23 cellular contexts compared by ENCODE assay signal in the genomic region with DNA sequence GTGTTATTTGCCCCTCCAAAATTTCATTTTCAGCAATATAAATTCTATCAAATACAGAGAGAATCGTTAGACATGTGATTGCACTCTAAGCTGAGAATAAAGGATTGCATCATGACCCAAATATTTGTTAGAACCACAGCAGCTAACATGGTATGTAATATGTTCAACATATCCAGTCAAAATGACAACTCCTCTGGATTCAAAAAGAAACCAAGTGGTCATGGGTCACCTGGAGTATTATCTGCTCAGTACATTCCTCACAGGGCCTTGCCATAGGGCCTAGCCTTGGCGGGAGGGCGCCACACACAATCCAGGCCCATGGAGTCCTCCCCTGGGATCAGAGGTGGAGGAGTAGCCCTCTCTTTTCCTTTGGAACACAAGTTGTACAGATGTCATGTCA.
DNase-seq lines count a peak whose midpoint lies in the region; ATAC-seq and TF ChIP-seq lines count a peak whose summit lies in the region.
"Had no signal": no experiment of that assay in that cellular context is flagged by ENCODE, and none has a peak within 500 bp of the region (broad histone marks: within the 10 kb centered on the region; RNA-seq: fewer than 3 reads in every experiment).

No MANE protein-coding gene starts in this region.

- no peak overlapping the region for H3K9ac ChIP-seq in IMR-90 (ENCODE audit: low read depth, low read length)

- H4K8ac ChIP-seq in IMR-90 (ENCODE audit: low read depth in 2 of 2, low read length in 2 of 2): no peak overlapping the region

- H3K4me3 ChIP-seq in AG04450 (ENCODE audit: low read depth, low read length) (no peak overlapping the region), IMR-90 (ENCODE audit: insufficient read depth, low read depth, low read length) (no peak overlapping the region), cardiac fibroblast (replicated peaks in 1 of 2; ENCODE audit: low read depth in 2 of 2, low read length in 2 of 2) (no peak overlapping the region), GM23338 (no peak overlapping the region)
- H3K4me3 ChIP-seq: cardiac muscle cell, lung, vagina had no signal

- POLR2A ChIA-PET in AG04450 (lab: Yijun Ruan, JAX) (interaction anchor here (0.6 kb wide), 1 partner anchor 14 kb away, joined by 14 read pairs; no protein-coding TSS in a partner anchor), IMR-90 (lab: Charles Lee; ENCODE audit: unreplicated experiment) (interaction anchor here (0.6 kb wide), 1 partner anchor 829 kb away, joined by 9 read pairs; no protein-coding TSS in a partner anchor)

- TF ChIP-seq RAD21 in IMR-90 (IDR thresholded peaks at IDR 0.05; ENCODE audit: low read length): no peak

- in situ Hi-C loops in IMR-90 (cut with MboI; ENCODE audit: low sequenced_read_pairs): no loop called here

- H2BK120ac ChIP-seq in IMR-90 (ENCODE audit: low read depth, low read length): no peak overlapping the region

- no peak overlapping the region for H2AK5ac ChIP-seq in IMR-90 (ENCODE audit: low read depth, low read length)

- dilution Hi-C loops in IMR-90 (cut with HindIII; ENCODE audit: low sequenced_read_pairs, unreplicated experiment): no loop called here

- H4K20me1 ChIP-seq in IMR-90 (ENCODE audit: insufficient read depth, low read length) (no peaks in the 10 kb centered on the region), GM23338 (replicated peaks; ENCODE audit: insufficient read depth) (no peaks in the 10 kb centered on the region)

- intact Hi-C loops in IMR-90 (cut with micrococcal nuclease): no loop called here

- H4K91ac ChIP-seq in IMR-90 (ENCODE audit: insufficient read depth, low read depth, low read length): no peak overlapping the region

- no TSS peak for BruUV-seq in IMR-90 (replicated peaks; lab: Mats Ljungman, UMichigan)

- peaks cover 26% of the 10 kb centered on the region for H3K9me3 Mint-ChIP-seq in GM23338

- DNase-seq in AG04450 (ENCODE audit: low read depth, low spot score): peak; percentile 24
- DNase-seq in IMR-90: peak; percentile 58
- peak; percentile 39 to 55 for DNase-seq in cardiac fibroblast (ENCODE audit: low read depth in 2 of 2)
- DNase-seq in iris pigment epithelial cell (ENCODE audit: low read depth): peak; percentile 87
- DNase-seq in GM23338 (ENCODE audit: low spot score): no peak
- no peak for DNase-seq in NCI-H524 treated with DMSO at 0.1 percent for 48 hours (lab: John Stamatoyannopoulos, UW)
- no peak for DNase-seq in DMS79 treated with DMSO at 0.1 percent for 48 hours (lab: John Stamatoyannopoulos, UW)
- no peak for DNase-seq in omental fat pad (ENCODE audit: low spot score)
- DNase-seq: activated naive CD4-positive, alpha-beta T cell treated with anti-CD3 and anti-CD28 coated beads for 36 hours; activated T-cell treated with anti-CD3 and anti-CD28 coated beads for 4 hours; CD8-positive, alpha-beta memory T cell; effector memory CD4-positive, alpha-beta T cell; KG1; naive thymus-derived CD4-positive, alpha-beta T cell; NCI-H146; NCI-H345; Right ventricle myocardium superior; stimulated activated CD4-positive, alpha-beta T cell treated with anti-CD3 and anti-CD28 coated beads, Interleukin-12 subunit alpha, Interleukin-12 subunit beta, amount 100 ng/mL, for 4 hours; stimulated activated naive CD8-positive, alpha-beta T cell treated with anti-CD3 and anti-CD28 coated beads, Interleukin-15, amount 100 ng/mL, for 72 hours had no signal

- H3K27me3 Mint-ChIP-seq in GM23338 (ENCODE audit: insufficient read depth, low read depth, poor library complexity): peaks cover 16% of the 10 kb centered on the region

- H3K27me3 ChIP-seq in AG04450 (ENCODE audit: control insufficient read depth, insufficient read depth, low read length) (peaks cover 32% of the 10 kb centered on the region), IMR-90 (ENCODE audit: control insufficient read depth, insufficient read depth, low read length) (peaks cover 31% of the 10 kb centered on the region), GM23338 (ENCODE audit: insufficient read depth) (no peaks in the 10 kb centered on the region)
- H3K27me3 ChIP-seq: cardiac muscle cell, vagina had no signal

- H2BK15ac ChIP-seq in IMR-90 (ENCODE audit: low read depth, low read length): no peak overlapping the region

- CTCF ChIA-PET in AG04450 (lab: Charles Lee): no interaction called here
- CTCF ChIA-PET in IMR-90 (lab: Yijun Ruan, JAX): no interaction called here

- peaks cover 2% of the 10 kb centered on the region; the same call in 1 of the 2 replicates for H3K9me3 ChIP-seq in AG04450 (ENCODE audit: control insufficient read depth, insufficient read depth, low read length)
- H3K9me3 ChIP-seq in IMR-90 (ENCODE audit: control insufficient read depth, insufficient read depth, low read length): peaks cover 2% of the 10 kb centered on the region; the same call in 1 of the 2 replicates
- H3K9me3 ChIP-seq: vagina had no signal

- no peak overlapping the region for H2BK20ac ChIP-seq in IMR-90 (ENCODE audit: low read depth, low read length)

- H3K14ac ChIP-seq in IMR-90 (replicated peaks; ENCODE audit: low read depth, low read length): no peak overlapping the region

- no CpG with 5 or more reads among the region's 3 CpGs for WGBS in IMR-90 (ENCODE audit: extremely low coverage in 2 of 2, insufficient read length in 1 of 2), 2 experiments

- H3K9me2 ChIP-seq in GM23338 (ENCODE audit: insufficient read depth): peaks cover 5% of the 10 kb centered on the region; the same call in 1 of the 2 replicates

- H3K9me1 ChIP-seq in IMR-90 (ENCODE audit: insufficient read depth, low read length): no peaks in the 10 kb centered on the region

- H3K4me1 Mint-ChIP-seq in GM23338: peaks cover 12% of the 10 kb centered on the region

- H3K18ac ChIP-seq in IMR-90 (ENCODE audit: low read depth, low read length): no peak overlapping the region

- no peak overlapping the region for H3K56ac ChIP-seq in IMR-90 (ENCODE audit: extremely low read depth, insufficient read depth, low read length)

- no peak overlapping the region for H3K4ac ChIP-seq in IMR-90 (ENCODE audit: low read depth, low read length)

- H3K79me1 ChIP-seq in IMR-90 (ENCODE audit: low read depth in 1 of 2, low read length in 2 of 2): no peaks in the 10 kb centered on the region

- no peak for TF ChIP-seq CTCF in AG04450 (IDR thresholded peaks at IDR 0.05; ENCODE audit: low read depth, low read length)
- TF ChIP-seq CTCF in IMR-90 (conservative IDR thresholded peaks at IDR 0.05; ENCODE audit: low read depth, low read length): no peak
- no peak for TF ChIP-seq CTCF in cardiac fibroblast (IDR thresholded peaks at IDR 0.05; ENCODE audit: low read depth, low read length)
- TF ChIP-seq CTCF in GM23338 (conservative IDR thresholded peaks at IDR 0.05; ENCODE audit: low read depth in 2 of 2): no peak
- no peak for TF ChIP-seq CTCF in omental fat pad (IDR thresholded peaks at IDR 0.05)

- H2AK9ac ChIP-seq in IMR-90 (replicated peaks; ENCODE audit: low read depth, low read length, poor library complexity): no peak overlapping the region

- H3K4me2 ChIP-seq in IMR-90 (ENCODE audit: low read depth, low read length) (no peak overlapping the region), GM23338 (no peak overlapping the region)

- H3K36me3 Mint-ChIP-seq in GM23338 (ENCODE audit: low read depth): peaks cover 12% of the 10 kb centered on the region; the same call in 2 of the 3 replicates

- H2AFZ ChIP-seq in IMR-90 (replicated peaks; ENCODE audit: low read length, poor library complexity): no peak overlapping the region
- no peak overlapping the region for H2AFZ ChIP-seq in GM23338

- no peak overlapping the region for H3K27ac ChIP-seq in AG04450 (ENCODE audit: low read depth, low read length)
- no peak overlapping the region for H3K27ac ChIP-seq in IMR-90 (ENCODE audit: insufficient read depth, low read length)
- H3K27ac ChIP-seq in GM23338 (ENCODE audit: low read depth): no peak overlapping the region
- H3K27ac ChIP-seq: cardiac muscle cell, vagina had no signal

- no peak overlapping the region for H3K23ac ChIP-seq in IMR-90 (ENCODE audit: low read depth, low read length)

- no peak overlapping the region for H2BK5ac ChIP-seq in IMR-90 (ENCODE audit: low read depth, low read length, poor library complexity, severe bottlenecking)

- no peaks in the 10 kb centered on the region for H3F3A ChIP-seq in GM23338 (replicated peaks; ENCODE audit: low read depth)

- ATAC-seq in IMR-90 (ENCODE audit: low read depth): peak; percentile 73
- no peak for ATAC-seq in GM23338
- no peak for ATAC-seq in omental fat pad (ENCODE audit: low FRiP score)
- ATAC-seq: naive thymus-derived CD4-positive, alpha-beta T cell; stimulated activated naive CD8-positive, alpha-beta T cell treated with anti-CD3 and anti-CD28 coated beads, Interleukin-15, amount 100 ng/mL, for 72 hours had no signal

- H3K4me3 Mint-ChIP-seq in GM23338: no peak overlapping the region
- H3K4me3 Mint-ChIP-seq: activated naive CD4-positive, alpha-beta T cell treated with anti-CD3 and anti-CD28 coated beads for 36 hours; CD8-positive, alpha-beta memory T cell; naive thymus-derived CD4-positive, alpha-beta T cell; stimulated activated naive CD8-positive, alpha-beta T cell treated with anti-CD3 and anti-CD28 coated beads, Interleukin-15, amount 100 ng/mL, for 72 hours had no signal

- no peaks in the 10 kb centered on the region for H3K36me3 ChIP-seq in IMR-90 (ENCODE audit: control insufficient read depth, insufficient read depth, low read length)
- peaks cover 7% of the 10 kb centered on the region; the same call in 1 of the 2 replicates for H3K36me3 ChIP-seq in GM23338 (ENCODE audit: insufficient read depth)
- H3K36me3 ChIP-seq: cardiac muscle cell, vagina had no signal

- H3K4me1 ChIP-seq in IMR-90 (ENCODE audit: control insufficient read depth, insufficient read depth, low read length) (peaks cover 2% of the 10 kb centered on the region; the same call in 1 of the 2 replicates), GM23338 (ENCODE audit: insufficient read depth) (peaks cover 18% of the 10 kb centered on the region)
- H3K4me1 ChIP-seq: vagina had no signal

- H3K79me2 ChIP-seq in GM23338 (replicated peaks; ENCODE audit: insufficient read depth): no peaks in the 10 kb centered on the region

- no peak overlapping the region for H3K27ac Mint-ChIP-seq in GM23338
- H3K27ac Mint-ChIP-seq: activated naive CD4-positive, alpha-beta T cell treated with anti-CD3 and anti-CD28 coated beads for 36 hours; CD8-positive, alpha-beta memory T cell; progenitor cell of endocrine pancreas had no signal

- TF ChIP-seq POLR2A in IMR-90 (IDR thresholded peaks at IDR 0.05; ENCODE audit: low read depth, low read length): no peak

- no peak overlapping the region for H4K5ac ChIP-seq in IMR-90 (ENCODE audit: low read depth, low read length)

TF ChIP-seq in IMR-90, 13 proteins besides CTCF, POLR2A, EP300 and RAD21:
- no peak for TF ChIP-seq CEBPB (IDR thresholded peaks at IDR 0.05; ENCODE audit: low read depth, low read length)
TF ChIP-seq in IMR-90: peak in this region for 0.

Comparison
In these comparisons a context has a peak if more than half of its experiments do, and no peak if none do; other contexts are left out.
1. DNase-seq: peak in AG04450 (single experiment), IMR-90 (single experiment), cardiac fibroblast (2 of 2) and iris pigment epithelial cell (single experiment); none in GM23338 (single experiment), NCI-H524 treated with DMSO at 0.1 percent for 48 hours (single experiment), DMS79 treated with DMSO at 0.1 percent for 48 hours (single experiment) and omental fat pad (single experiment).